ENCODE assay signal across 17 cellular contexts in the genomic region with DNA sequence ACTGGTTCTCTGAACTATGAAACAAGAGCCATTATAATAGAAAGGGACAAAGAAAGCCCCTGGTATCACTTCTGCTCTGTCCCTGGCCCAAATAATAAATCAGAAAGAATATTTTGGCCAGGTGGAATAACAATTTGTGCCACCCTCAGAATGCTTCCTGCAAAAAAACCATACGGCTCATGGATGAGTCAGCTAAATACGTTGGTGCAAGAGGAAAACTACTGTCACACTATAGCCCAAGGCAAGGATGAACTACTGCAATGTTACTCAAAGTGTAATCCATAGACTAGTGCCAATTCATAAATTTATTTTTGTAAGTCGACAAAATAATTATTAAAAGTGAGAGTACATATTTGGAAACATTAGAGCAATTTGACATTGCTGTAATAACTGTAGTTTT.
DNase-seq lines count a peak whose midpoint lies in the region; ATAC-seq, FAIRE-seq and TF ChIP-seq lines count a peak whose summit lies in the region.
"Had no signal": no experiment of that assay in that cellular context is flagged by ENCODE, and none has a peak within 500 bp of the region (broad histone marks: within the 10 kb centered on the region; RNA-seq: fewer than 3 reads in every experiment).

No MANE protein-coding gene starts in this region.

- no TSS peak for BruUV-seq in K562 (replicated peaks; lab: Mats Ljungman, UMichigan)

- H3K4me3 Mint-ChIP-seq in HFFc6 (no peak overlapping the region), endodermal cell (no peak overlapping the region)
- no peak overlapping the region for H3K4me3 Mint-ChIP-seq in activated CD8-positive, alpha-beta T cell treated with anti-CD3 and anti-CD28 coated beads, Interleukin-2, amount 10 ng/mL, durations not matched to agents 7 days and 5 days
- no peak overlapping the region for H3K4me3 Mint-ChIP-seq in activated naive CD4-positive, alpha-beta T cell treated with anti-CD3 and anti-CD28 coated beads, Interleukin-2, amount 10 ng/mL, durations not matched to agents 7 days and 5 days
- H3K4me3 Mint-ChIP-seq: CD4-positive, alpha-beta memory T cell had no signal

- DNase-seq in EL (peak; percentile 32), HFFc6 (peak; percentile 26), K562 (ENCODE audit: extremely low read depth in 1 of 4, low spot score in 3 of 4) (no peak), smooth muscle cell (lab: John Stamatoyannopoulos, UW; ENCODE audit: unreplicated experiment) (no peak), endodermal cell (no peak)
- no peak for DNase-seq in activated CD8-positive, alpha-beta T cell treated with anti-CD3 and anti-CD28 coated beads, Interleukin-2, amount 10 ng/mL, durations not matched to agents 7 days and 5 days
- DNase-seq in activated naive CD4-positive, alpha-beta T cell treated with anti-CD3 and anti-CD28 coated beads, Interleukin-2, amount 10 ng/mL, durations not matched to agents 7 days and 5 days, result no peak
- DNase-seq: CD4-positive, alpha-beta memory T cell; GF-D8; NCI-H1436 treated with DMSO at 0.1 percent for 48 hours; NCI-H2029 treated with DMSO at 0.1 percent for 48 hours; NCI-H748 treated with DMSO at 0.1 percent for 48 hours had no signal

- WGBS in K562 (ENCODE audit: insufficient coverage, low coverage, missing lambda C conversion rate), result 2% methylated on average over 3 of the region's 3 CpGs
- 61% methylated on average over 3 of the region's 3 CpGs for WGBS in smooth muscle cell (ENCODE audit: low lambda C conversion rate)
- WGBS in endodermal cell (ENCODE audit: insufficient coverage in 1 of 2, insufficient read length in 1 of 2), 2 experiments, result 92 to 93% methylated on average over 3 of the region's 3 CpGs

- H3K79me2 ChIP-seq in K562 (ENCODE audit: control insufficient read depth, insufficient read depth, low read length), result no peaks in the 10 kb centered on the region
- H3K79me2 ChIP-seq in smooth muscle cell (ENCODE audit: low read depth), result no peaks in the 10 kb centered on the region

- H3K9ac ChIP-seq in K562 (ENCODE audit: insufficient read depth in 1 of 2, low read depth in 2 of 2, low read length in 2 of 2) (no peak overlapping the region), smooth muscle cell (ENCODE audit: low read depth) (no peak overlapping the region), endodermal cell (ENCODE audit: extremely low read depth, low read length, poor library complexity, severe bottlenecking) (no peak overlapping the region)

- TF ChIP-seq RAD21 in K562 (CRISPR knock-in tag; conservative IDR thresholded peaks at IDR 0.05 in 1 of 2, IDR thresholded peaks at IDR 0.05 in 1 of 2), result no peak

- no peaks in the 10 kb centered on the region for H3K9me1 ChIP-seq in K562 (ENCODE audit: control insufficient read depth, insufficient read depth, low read length)

- H3K9me3 Mint-ChIP-seq in HFFc6 (no peaks in the 10 kb centered on the region), endodermal cell (peaks cover 5% of the 10 kb centered on the region)
- no peaks in the 10 kb centered on the region for H3K9me3 Mint-ChIP-seq in activated CD8-positive, alpha-beta T cell treated with anti-CD3 and anti-CD28 coated beads, Interleukin-2, amount 10 ng/mL, durations not matched to agents 7 days and 5 days (ENCODE audit: insufficient read depth)
- H3K9me3 Mint-ChIP-seq in activated naive CD4-positive, alpha-beta T cell treated with anti-CD3 and anti-CD28 coated beads, Interleukin-2, amount 10 ng/mL, durations not matched to agents 7 days and 5 days, result no peaks in the 10 kb centered on the region

- in situ Hi-C loops in K562 (cut with MboI), result no loop called here

- ATAC-seq in K562, result no peak
- no peak for ATAC-seq in activated CD8-positive, alpha-beta T cell treated with anti-CD3 and anti-CD28 coated beads, Interleukin-2, amount 10 ng/mL, durations not matched to agents 7 days and 5 days

- TF ChIP-seq CTCF in HFFc6 (IDR thresholded peaks at IDR 0.05) (no peak), K562 (IDR thresholded peaks at IDR 0.05 in 2 of 3, conservative IDR thresholded peaks at IDR 0.05 in 1 of 3; ENCODE audit: insufficient read depth in 2 of 3, low read depth in 1 of 3, low read length in 3 of 3) (no peak), smooth muscle cell (IDR thresholded peaks at IDR 0.05; ENCODE audit: borderline replicate concordance, insufficient read depth, poor library complexity, severe bottlenecking) (no peak), endodermal cell (conservative IDR thresholded peaks at IDR 0.05) (no peak)

- TF ChIP-seq POLR2A in K562 (conservative IDR thresholded peaks at IDR 0.05), result no peak

- H3K4me1 Mint-ChIP-seq in HFFc6 (ENCODE audit: low read depth) (peaks cover 48% of the 10 kb centered on the region), endodermal cell (peaks cover 14% of the 10 kb centered on the region)
- H3K4me1 Mint-ChIP-seq in activated CD8-positive, alpha-beta T cell treated with anti-CD3 and anti-CD28 coated beads, Interleukin-2, amount 10 ng/mL, durations not matched to agents 7 days and 5 days (ENCODE audit: low read depth), result no peaks in the 10 kb centered on the region
- H3K4me1 Mint-ChIP-seq in activated naive CD4-positive, alpha-beta T cell treated with anti-CD3 and anti-CD28 coated beads, Interleukin-2, amount 10 ng/mL, durations not matched to agents 7 days and 5 days, result no peaks in the 10 kb centered on the region
- H3K4me1 Mint-ChIP-seq: CD4-positive, alpha-beta memory T cell had no signal

- H3K27me3 Mint-ChIP-seq in HFFc6 (ENCODE audit: insufficient read depth) (no peaks in the 10 kb centered on the region), endodermal cell (ENCODE audit: insufficient read depth) (no peaks in the 10 kb centered on the region)
- no peaks in the 10 kb centered on the region for H3K27me3 Mint-ChIP-seq in activated CD8-positive, alpha-beta T cell treated with anti-CD3 and anti-CD28 coated beads, Interleukin-2, amount 10 ng/mL, durations not matched to agents 7 days and 5 days (ENCODE audit: low read depth)
- no peaks in the 10 kb centered on the region for H3K27me3 Mint-ChIP-seq in activated naive CD4-positive, alpha-beta T cell treated with anti-CD3 and anti-CD28 coated beads, Interleukin-2, amount 10 ng/mL, durations not matched to agents 7 days and 5 days
- H3K27me3 Mint-ChIP-seq: CD4-positive, alpha-beta memory T cell had no signal

- no peaks in the 10 kb centered on the region for H3K4me1 ChIP-seq in K562 (replicated peaks in 1 of 2; ENCODE audit: control insufficient read depth in 2 of 2, insufficient read depth in 2 of 2, low read length in 2 of 2)
- peaks cover 6% of the 10 kb centered on the region for H3K4me1 ChIP-seq in smooth muscle cell (ENCODE audit: low read depth)
- peaks cover 9% of the 10 kb centered on the region for H3K4me1 ChIP-seq in endodermal cell (ENCODE audit: control insufficient read depth, insufficient read depth, low read length)

- H3K4me3 ChIP-seq in K562 (no peak overlapping the region), smooth muscle cell (no peak overlapping the region), endodermal cell (ENCODE audit: low read length) (no peak overlapping the region)
- H3K4me3 ChIP-seq: SJSA1 had no signal

- H3K27me3 ChIP-seq in K562 (ENCODE audit: control insufficient read depth in 2 of 2, insufficient read depth in 2 of 2, low read length in 2 of 2) (no peaks in the 10 kb centered on the region), smooth muscle cell (ENCODE audit: low read depth) (no peaks in the 10 kb centered on the region), endodermal cell (ENCODE audit: control insufficient read depth, insufficient read depth, low read length, poor library complexity, severe bottlenecking) (no peaks in the 10 kb centered on the region)
- H3K27me3 ChIP-seq: SJSA1 had no signal

- H2AFZ ChIP-seq in K562 (ENCODE audit: low read depth, low read length), result no peak overlapping the region
- no peak overlapping the region for H2AFZ ChIP-seq in smooth muscle cell (ENCODE audit: low read depth)

- CTCF ChIA-PET in K562 (lab: Yijun Ruan, JAX; ENCODE audit: low intra/inter-chr PET ratio), result no interaction called here
- CTCF ChIA-PET in activated CD8-positive, alpha-beta T cell treated with anti-CD3 and anti-CD28 coated beads, Interleukin-2, amount 10 ng/mL, durations not matched to agents 7 days and 5 days (lab: Charles Lee), result no interaction called here
- CTCF ChIA-PET in activated naive CD4-positive, alpha-beta T cell treated with anti-CD3 and anti-CD28 coated beads, Interleukin-2, amount 10 ng/mL, durations not matched to agents 7 days and 5 days (lab: Charles Lee), result no interaction called here

- H3K9me3 ChIP-seq in K562 (replicated peaks; ENCODE audit: control insufficient read depth, insufficient read depth, low read depth, low read length) (no peaks in the 10 kb centered on the region), smooth muscle cell (replicated peaks; ENCODE audit: low read depth) (no peaks in the 10 kb centered on the region), endodermal cell (ENCODE audit: control insufficient read depth, low read length) (peaks cover 5% of the 10 kb centered on the region)
- H3K9me3 ChIP-seq: SJSA1 had no signal

- peaks cover 10% of the 10 kb centered on the region for H3F3A ChIP-seq in smooth muscle cell (ENCODE audit: low read depth)

- intact Hi-C loops in K562 (cut with micrococcal nuclease), result no loop called here

- H3K36me3 Mint-ChIP-seq in HFFc6 (ENCODE audit: low read depth), result no peaks in the 10 kb centered on the region
- no peaks in the 10 kb centered on the region for H3K36me3 Mint-ChIP-seq in activated CD8-positive, alpha-beta T cell treated with anti-CD3 and anti-CD28 coated beads, Interleukin-2, amount 10 ng/mL, durations not matched to agents 7 days and 5 days (ENCODE audit: low read depth)
- H3K36me3 Mint-ChIP-seq in activated naive CD4-positive, alpha-beta T cell treated with anti-CD3 and anti-CD28 coated beads, Interleukin-2, amount 10 ng/mL, durations not matched to agents 7 days and 5 days, result no peaks in the 10 kb centered on the region
- peaks cover 2% of the 10 kb centered on the region for H3K36me3 Mint-ChIP-seq in endodermal cell (ENCODE audit: low read depth)
- H3K36me3 Mint-ChIP-seq: CD4-positive, alpha-beta memory T cell had no signal

- POLR2A ChIA-PET in K562 (lab: Yijun Ruan, JAX), result no interaction called here
- POLR2A ChIA-PET in activated CD8-positive, alpha-beta T cell treated with anti-CD3 and anti-CD28 coated beads, Interleukin-2, amount 10 ng/mL, durations not matched to agents 7 days and 5 days (lab: Charles Lee), result interaction anchor here (0.5 kb wide), 1 partner anchor 33 kb away, joined by 3 read pairs; no protein-coding TSS in a partner anchor

- TF ChIP-seq EP300 in K562 (IDR thresholded peaks at IDR 0.05; ENCODE audit: low read length), result no peak

- H3K4me2 ChIP-seq in K562 (ENCODE audit: insufficient read depth, low read length) (no peak overlapping the region), smooth muscle cell (no peak overlapping the region)

- H3K27ac Mint-ChIP-seq in HFFc6 (peak overlapping the region; percentile 94), endodermal cell (no peak overlapping the region)
- no peak overlapping the region for H3K27ac Mint-ChIP-seq in activated CD8-positive, alpha-beta T cell treated with anti-CD3 and anti-CD28 coated beads, Interleukin-2, amount 10 ng/mL, durations not matched to agents 7 days and 5 days
- no peak overlapping the region for H3K27ac Mint-ChIP-seq in activated naive CD4-positive, alpha-beta T cell treated with anti-CD3 and anti-CD28 coated beads, Interleukin-2, amount 10 ng/mL, durations not matched to agents 7 days and 5 days
- H3K27ac Mint-ChIP-seq: CD4-positive, alpha-beta memory T cell had no signal

- H4K20me1 ChIP-seq in K562 (replicated peaks; ENCODE audit: control insufficient read depth, insufficient read depth, low read length), result no peaks in the 10 kb centered on the region
- no peaks in the 10 kb centered on the region for H4K20me1 ChIP-seq in smooth muscle cell (ENCODE audit: low read depth)

- FAIRE-seq in K562 (lab: Jason Lieb, UNC), result no peak
- FAIRE-seq: GM12891, GM18507, H1, HTR-8/SVneo had no signal

- no peak overlapping the region for H3K27ac ChIP-seq in K562 (ENCODE audit: extremely low read depth, low read depth, low read length)
- peak overlapping the region; percentile 53 for H3K27ac ChIP-seq in smooth muscle cell (ENCODE audit: low read depth)
- no peak overlapping the region for H3K27ac ChIP-seq in endodermal cell (ENCODE audit: low read depth, low read length)
- H3K27ac ChIP-seq: SJSA1 had no signal

- H3K36me3 ChIP-seq in K562 (ENCODE audit: control insufficient read depth, insufficient read depth, low read length), result no peaks in the 10 kb centered on the region
- no peaks in the 10 kb centered on the region for H3K36me3 ChIP-seq in smooth muscle cell (ENCODE audit: low read depth)
- no peaks in the 10 kb centered on the region for H3K36me3 ChIP-seq in endodermal cell (ENCODE audit: control insufficient read depth, insufficient read depth, low read length)
- H3K36me3 ChIP-seq: SJSA1 had no signal

Comparison
In these comparisons a context has a peak if more than half of its experiments do, and no peak if none do; other contexts are left out.
1. DNase-seq: peak in EL (single experiment) and HFFc6 (single experiment); none in K562 (0 of 4), smooth muscle cell (single experiment), activated CD8-positive, alpha-beta T cell treated with anti-CD3 and anti-CD28 coated beads, Interleukin-2, amount 10 ng/mL, durations not matched to agents 7 days and 5 days (single experiment), activated naive CD4-positive, alpha-beta T cell treated with anti-CD3 and anti-CD28 coated beads, Interleukin-2, amount 10 ng/mL, durations not matched to agents 7 days and 5 days (single experiment) and endodermal cell (single experiment).